Comparison of ENCODE assay signal across 15 cellular contexts in the genomic region with DNA sequence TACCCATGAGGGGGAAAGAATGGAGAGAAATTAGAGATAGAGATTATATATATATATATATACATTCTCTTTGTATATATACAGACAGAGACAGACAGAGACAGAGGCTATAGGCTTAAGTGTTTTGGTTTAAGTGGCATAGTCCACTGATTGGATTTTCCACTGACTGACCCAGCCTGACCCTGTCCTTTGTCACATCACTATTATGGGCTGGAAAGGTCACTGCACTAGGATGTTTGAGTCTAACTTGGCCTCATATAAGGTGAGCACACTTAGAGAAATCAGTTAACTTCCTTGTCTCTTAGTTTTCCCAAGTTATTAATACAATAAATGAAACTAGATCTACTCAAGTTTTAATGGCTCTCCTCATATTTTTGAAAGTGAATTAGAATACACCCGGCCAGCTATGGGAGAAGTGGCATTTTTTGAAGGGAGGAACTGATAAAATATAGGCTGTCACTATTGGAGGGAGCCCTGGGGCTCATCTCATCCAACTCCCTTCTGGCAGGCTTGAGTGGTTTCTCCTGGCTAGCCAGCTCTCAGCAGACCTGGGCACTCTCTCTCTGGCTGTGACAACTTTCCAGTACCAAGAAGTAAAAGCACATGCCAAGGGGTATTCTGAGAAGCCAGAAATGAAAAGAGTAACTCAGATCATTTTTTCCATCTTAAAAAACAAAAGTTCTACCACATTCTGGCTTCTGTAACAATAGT.
"Had no signal": no experiment of that assay in that cellular context is flagged by ENCODE, and none has a peak within 500 bp of the region (broad histone marks: within the 10 kb centered on the region; RNA-seq: fewer than 3 reads in every experiment).

No MANE protein-coding gene starts in this region.

- H3K27ac ChIP-seq: ovary, stomach, transverse colon had no signal

- DNase-seq: activated CD4-positive, alpha-beta T cell treated with anti-CD3 and anti-CD28 coated beads for 48 hours; activated CD8-positive, alpha-beta memory T cell treated with anti-CD3 and anti-CD28 coated beads for 24 hours; activated naive CD4-positive, alpha-beta T cell treated with anti-CD3 and anti-CD28 coated beads for 36 hours; activated T-cell treated with anti-CD3 and anti-CD28 coated beads for 4 hours; central memory CD4-positive, alpha-beta T cell; erythroblast; ovary; stomach; T-cell; T1000; transverse colon had no signal

- H3K9me3 ChIP-seq: ovary, stomach, transverse colon had no signal

- H3K4me1 ChIP-seq: stomach, transverse colon had no signal

- H3K36me3 ChIP-seq: ovary, stomach, transverse colon had no signal

- ATAC-seq: activated T-helper 17 cell treated with anti-CD3 and anti-CD28 coated beads, Interleukin-2, amount 50 U/mL, for 72 hours; natural killer cell treated with Interleukin-12 subunit alpha and Interleukin-12 subunit beta and Interleukin-15 and Interleukin-18, amount 100 ng/mL, for 72 hours; T-cell; WTC11 had no signal

- H3K4me3 ChIP-seq: lung, ovary, stomach, transverse colon had no signal

- H3K27me3 ChIP-seq: ovary, stomach, transverse colon had no signal
